ENCODE assay signal across 8 cellular contexts in the genomic region with DNA sequence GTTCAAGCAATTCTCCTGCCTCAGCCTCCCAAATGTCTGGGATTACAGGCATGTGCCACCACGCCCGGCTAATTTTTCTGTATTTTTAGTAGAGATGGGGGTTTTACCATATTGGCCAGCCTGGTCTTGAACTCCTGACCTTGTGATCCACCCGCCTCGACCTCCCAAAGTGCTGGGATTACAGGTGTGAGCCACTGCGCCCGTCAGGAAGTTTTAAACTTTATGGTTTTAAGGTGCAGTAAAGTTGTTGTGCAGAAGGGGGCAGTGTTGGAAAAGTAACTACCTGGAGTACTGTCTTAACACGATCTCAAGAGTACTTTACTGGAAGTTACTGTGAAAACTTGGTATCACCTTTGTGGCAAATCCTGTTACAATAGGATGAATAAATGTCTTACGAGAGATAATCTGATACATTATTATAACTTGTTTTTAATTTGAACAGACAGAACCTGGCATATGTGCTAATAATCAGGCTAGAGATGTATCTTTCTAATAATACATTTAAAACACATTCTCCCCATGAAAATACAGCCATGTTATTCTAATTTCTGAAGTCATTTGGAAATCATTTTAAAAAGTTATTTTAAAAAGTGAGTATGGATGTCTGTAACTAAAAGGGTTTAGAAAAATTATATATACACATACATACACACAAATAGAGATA. TPM values are rescaled to one million over a fixed set of nuclear protein-coding genes. Genes with fewer than 3 reads are reported as not detected.
DNase-seq lines count a peak whose midpoint lies in the region; ATAC-seq and TF ChIP-seq lines count a peak whose summit lies in the region.

No MANE protein-coding gene starts in this region.

- ATAC-seq in Right ventricle myocardium inferior, result no peak
- ATAC-seq in GM18907 (IDR thresholded peaks at IDR 0.05; ENCODE audit: unreplicated experiment), result no peak

- CTCF ChIA-PET in MCF 10A (lab: Yijun Ruan, JAX), result interaction anchor here (0.5 to 1.9 kb wide), 11 partner anchors 10 to 1264 kb away, joined by 3 to 10 read pairs (median 3); no protein-coding TSS in a partner anchor

- no peak overlapping the region for H3K4me3 Mint-ChIP-seq in MCF 10A (ENCODE audit: unreplicated experiment)

- POLR2A ChIA-PET in MCF 10A (lab: Yijun Ruan, JAX), result interaction anchor here (0.8 to 1.2 kb wide), 4 partner anchors 19 to 255 kb away, joined by 3 to 5 read pairs (median 4); partner anchors contain the start of gene TRMT61B

- DNase-seq in cardiac muscle cell (ENCODE audit: low read depth in 1 of 2, low spot score in 1 of 2) (peak; percentile 56 to 73), Right ventricle myocardium inferior (ENCODE audit: missing footprints) (no peak), NCI-H1105 (lab: John Stamatoyannopoulos, UW) (peak; percentile 11), T1000 (lab: John Stamatoyannopoulos, UW) (peak; percentile 14), MCF 10A (ENCODE audit: unreplicated experiment) (peak; percentile 70), kidney epithelial cell (ENCODE audit: low read depth) (peak; percentile 38)
- peak; percentile 21 to 65 (median 32) for DNase-seq in stimulated activated CD4-positive, alpha-beta T cell treated with anti-CD3 and anti-CD28 coated beads, TNF-alpha, amount 100 ng/mL, for 24 hours (ENCODE audit: low read depth in 3 of 3)

- peaks cover 4% of the 10 kb centered on the region for H3K36me3 Mint-ChIP-seq in MCF 10A (ENCODE audit: insufficient read depth, unreplicated experiment)

- H3K4me3 ChIP-seq in cardiac muscle cell (no peak overlapping the region), kidney epithelial cell (ENCODE audit: low read depth, low read length) (no peak overlapping the region)

- no peaks in the 10 kb centered on the region for H3K9me3 Mint-ChIP-seq in MCF 10A (ENCODE audit: unreplicated experiment)

- no peaks in the 10 kb centered on the region for H3K4me1 ChIP-seq in cardiac muscle cell (ENCODE audit: low read depth)

- H3K27me3 ChIP-seq in cardiac muscle cell (no peaks in the 10 kb centered on the region), kidney epithelial cell (ENCODE audit: control insufficient read depth, insufficient read depth, low read length) (no peaks in the 10 kb centered on the region)

- intact Hi-C loops in Right ventricle myocardium inferior (cut with DNase I), result no loop called here
- intact Hi-C loops in MCF 10A (cut with micrococcal nuclease), result loop anchor here (2.0 to 10.0 kb wide), 4 partner anchors 76 to 375 kb away; no protein-coding TSS in a partner anchor

- H3K27me3 Mint-ChIP-seq in MCF 10A (ENCODE audit: insufficient read depth, unreplicated experiment), result no peaks in the 10 kb centered on the region

- BruUV-seq in MCF 10A (replicated peaks; lab: Mats Ljungman, UMichigan), result no TSS peak

- peak; percentile 49 for TF ChIP-seq CTCF in cardiac muscle cell (IDR thresholded peaks at IDR 0.05; ENCODE audit: low read depth, low read length)
- peak; percentile 59 for TF ChIP-seq CTCF in MCF 10A (IDR thresholded peaks at IDR 0.05; ENCODE audit: unreplicated experiment)
- TF ChIP-seq CTCF in kidney epithelial cell (IDR thresholded peaks at IDR 0.05; ENCODE audit: insufficient read depth, low read length, poor library complexity, severe bottlenecking), result peak; percentile 69

- H3K27ac Mint-ChIP-seq in MCF 10A (ENCODE audit: low read depth, unreplicated experiment), result no peak overlapping the region

- H3K4me1 Mint-ChIP-seq in MCF 10A (ENCODE audit: insufficient read depth, unreplicated experiment), result no peaks in the 10 kb centered on the region

- no peaks in the 10 kb centered on the region for H3K9me3 ChIP-seq in cardiac muscle cell (ENCODE audit: low read depth)

- H3K36me3 ChIP-seq in cardiac muscle cell (no peaks in the 10 kb centered on the region), kidney epithelial cell (ENCODE audit: control insufficient read depth, insufficient read depth, low read length) (no peaks in the 10 kb centered on the region)

- H3K27ac ChIP-seq in cardiac muscle cell, result no peak overlapping the region

RNA-seq across cellular contexts. Expression of gene SPDYA, which starts 10.8 kb away (rescaled TPM):
- total RNA-seq in cardiac muscle cell (0.21 and 1.4 TPM in 2 replicates), Right ventricle myocardium inferior (0.35 TPM), MCF 10A (2022) (2.6 and 2.8 TPM in 2 replicates), kidney epithelial cell (0.34 TPM in 1 of 2 replicates, not detected in the other)
- 1.3 and 2.1 TPM in 2 replicates for polyA plus RNA-seq in cardiac muscle cell

RNA-seq across cellular contexts. Expression of gene TRMT61B, which starts 48.7 kb away (rescaled TPM):
- 6.3 and 9.3 TPM in 2 replicates for total RNA-seq in cardiac muscle cell
- polyA plus RNA-seq in cardiac muscle cell, result 18.7 and 18.8 TPM in 2 replicates
- 24.6 TPM for total RNA-seq in Right ventricle myocardium inferior
- 10.4 and 13.4 TPM in 2 replicates for total RNA-seq in MCF 10A (2022)
- total RNA-seq in kidney epithelial cell, result 9.9 and 11.3 TPM in 2 replicates
